In the genomic region with DNA sequence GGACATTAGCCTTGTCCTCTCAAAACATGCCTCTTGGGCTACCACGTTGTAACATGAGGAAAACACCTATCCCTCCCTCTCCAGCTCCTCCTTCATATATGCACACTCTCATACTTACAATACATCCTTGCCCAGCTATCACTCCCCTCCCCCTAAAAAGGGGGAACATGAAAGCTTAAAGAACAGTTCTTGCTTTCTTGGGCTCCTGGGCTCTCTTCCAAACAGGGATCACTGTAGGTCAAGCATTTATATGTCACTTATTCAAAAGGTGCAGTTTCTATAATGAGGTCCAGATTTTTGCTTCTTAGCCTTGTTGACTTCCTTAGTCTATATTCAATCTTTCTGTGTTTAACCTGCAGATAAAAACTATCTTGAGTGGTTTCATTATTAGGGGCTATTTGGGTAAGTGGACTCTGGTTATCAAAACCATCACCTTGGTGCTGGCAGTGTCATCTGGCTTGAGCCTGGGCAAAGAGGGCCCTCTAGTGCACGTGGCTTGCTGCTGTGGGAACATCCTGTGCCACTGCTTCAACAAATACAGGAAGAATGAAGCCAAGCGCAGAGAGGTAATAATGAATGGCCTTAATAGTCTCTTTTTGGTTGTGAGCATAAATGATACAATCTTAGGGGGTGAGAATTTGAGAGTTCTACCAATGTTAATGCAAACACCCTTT, we compare ENCODE assay signal across 1 cellular context.
TF ChIP-seq lines count a peak whose summit lies in the region.

No MANE protein-coding gene starts in this region.

TF ChIP-seq in K562, 482 proteins besides CTCF, POLR2A, EP300 and RAD21 (continued from another document):
- TF ChIP-seq, protein P1, sequence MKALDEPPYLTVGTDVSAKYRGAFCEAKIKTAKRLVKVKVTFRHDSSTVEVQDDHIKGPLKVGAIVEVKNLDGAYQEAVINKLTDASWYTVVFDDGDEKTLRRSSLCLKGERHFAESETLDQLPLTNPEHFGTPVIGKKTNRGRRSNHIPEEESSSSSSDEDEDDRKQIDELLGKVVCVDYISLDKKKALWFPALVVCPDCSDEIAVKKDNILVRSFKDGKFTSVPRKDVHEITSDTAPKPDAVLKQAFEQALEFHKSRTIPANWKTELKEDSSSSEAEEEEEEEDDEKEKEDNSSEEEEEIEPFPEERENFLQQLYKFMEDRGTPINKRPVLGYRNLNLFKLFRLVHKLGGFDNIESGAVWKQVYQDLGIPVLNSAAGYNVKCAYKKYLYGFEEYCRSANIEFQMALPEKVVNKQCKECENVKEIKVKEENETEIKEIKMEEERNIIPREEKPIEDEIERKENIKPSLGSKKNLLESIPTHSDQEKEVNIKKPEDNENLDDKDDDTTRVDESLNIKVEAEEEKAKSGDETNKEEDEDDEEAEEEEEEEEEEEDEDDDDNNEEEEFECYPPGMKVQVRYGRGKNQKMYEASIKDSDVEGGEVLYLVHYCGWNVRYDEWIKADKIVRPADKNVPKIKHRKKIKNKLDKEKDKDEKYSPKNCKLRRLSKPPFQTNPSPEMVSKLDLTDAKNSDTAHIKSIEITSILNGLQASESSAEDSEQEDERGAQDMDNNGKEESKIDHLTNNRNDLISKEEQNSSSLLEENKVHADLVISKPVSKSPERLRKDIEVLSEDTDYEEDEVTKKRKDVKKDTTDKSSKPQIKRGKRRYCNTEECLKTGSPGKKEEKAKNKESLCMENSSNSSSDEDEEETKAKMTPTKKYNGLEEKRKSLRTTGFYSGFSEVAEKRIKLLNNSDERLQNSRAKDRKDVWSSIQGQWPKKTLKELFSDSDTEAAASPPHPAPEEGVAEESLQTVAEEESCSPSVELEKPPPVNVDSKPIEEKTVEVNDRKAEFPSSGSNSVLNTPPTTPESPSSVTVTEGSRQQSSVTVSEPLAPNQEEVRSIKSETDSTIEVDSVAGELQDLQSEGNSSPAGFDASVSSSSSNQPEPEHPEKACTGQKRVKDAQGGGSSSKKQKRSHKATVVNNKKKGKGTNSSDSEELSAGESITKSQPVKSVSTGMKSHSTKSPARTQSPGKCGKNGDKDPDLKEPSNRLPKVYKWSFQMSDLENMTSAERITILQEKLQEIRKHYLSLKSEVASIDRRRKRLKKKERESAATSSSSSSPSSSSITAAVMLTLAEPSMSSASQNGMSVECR (CRISPR knock-in tag; IDR thresholded peaks at IDR 0.05): no peak
- no peak for TF ChIP-seq NELFE (IDR thresholded peaks at IDR 0.05; ENCODE audit: insufficient read depth, insufficient read length)
- TF ChIP-seq GATA2 (CRISPR knock-in tag; IDR thresholded peaks at IDR 0.05): no peak
- no peak for TF ChIP-seq MCM2 (IDR thresholded peaks at IDR 0.05; ENCODE audit: low read depth)
- TF ChIP-seq, protein P2, sequence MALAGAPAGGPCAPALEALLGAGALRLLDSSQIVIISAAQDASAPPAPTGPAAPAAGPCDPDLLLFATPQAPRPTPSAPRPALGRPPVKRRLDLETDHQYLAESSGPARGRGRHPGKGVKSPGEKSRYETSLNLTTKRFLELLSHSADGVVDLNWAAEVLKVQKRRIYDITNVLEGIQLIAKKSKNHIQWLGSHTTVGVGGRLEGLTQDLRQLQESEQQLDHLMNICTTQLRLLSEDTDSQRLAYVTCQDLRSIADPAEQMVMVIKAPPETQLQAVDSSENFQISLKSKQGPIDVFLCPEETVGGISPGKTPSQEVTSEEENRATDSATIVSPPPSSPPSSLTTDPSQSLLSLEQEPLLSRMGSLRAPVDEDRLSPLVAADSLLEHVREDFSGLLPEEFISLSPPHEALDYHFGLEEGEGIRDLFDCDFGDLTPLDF (CRISPR knock-in tag; IDR thresholded peaks at IDR 0.05): no peak
- TF ChIP-seq ZNF764 (CRISPR knock-in tag; IDR thresholded peaks at IDR 0.05; ENCODE audit: low read depth): no peak
- TF ChIP-seq CEBPG (CRISPR knock-in tag; IDR thresholded peaks at IDR 0.05): no peak
- no peak for TF ChIP-seq CEBPG (tag; conservative IDR thresholded peaks at IDR 0.05 in 1 of 2, IDR thresholded peaks at IDR 0.05 in 1 of 2)
